ENCODE assay signal across 35 cellular contexts in genomic region chr1:55552636-55553035, GRCh38.
"Had no signal": no experiment of that assay in that cellular context is flagged by ENCODE, and none has a peak within 500 bp of the region (broad histone marks: within the 10 kb centered on the region; RNA-seq: fewer than 3 reads in every experiment).

No MANE protein-coding gene starts in this region.

- H3K27me3 ChIP-seq: MG63 had no signal

- H3K27ac ChIP-seq: KMS-11 had no signal

- DNase-seq: Karpas-422, Kasumi-1, MG63, MM.1S, MV-4-11, NCI-H1048, NCI-H1092, NCI-H1092 treated with DMSO at 0.1 percent for 48 hours, NCI-H1105, NCI-H1105 treated with DMSO at 0.1 percent for 48 hours, NCI-H1417, NCI-H1417 treated with DMSO at 0.1 percent for 48 hours, NCI-H1436, NCI-H1436 treated with DMSO at 0.1 percent for 48 hours, NCI-H146, NCI-H1694, NCI-H1694 treated with DMSO at 0.1 percent for 48 hours, NCI-H187, NCI-H187 treated with DMSO at 0.1 percent for 48 hours, NCI-H1930, NCI-H2029, NCI-H2029 treated with DMSO at 0.1 percent for 48 hours, NCI-H2081, NCI-H2081 treated with DMSO at 0.1 percent for 48 hours, NCI-H2107, NCI-H2171, NCI-H2171 treated with DMSO at 0.1 percent for 48 hours, NCI-H2227 treated with DMSO at 0.1 percent for 48 hours, NCI-H226, NCI-H345, NCI-H446, NCI-H446 treated with DMSO at 0.1 percent for 48 hours, NCI-H510A, NCI-H510A treated with DMSO at 0.1 percent for 48 hours had no signal

- H3K4me3 ChIP-seq: MG63 had no signal

- H3K9me3 ChIP-seq: MG63 had no signal

- H3K36me3 ChIP-seq: MG63 had no signal

- H3K9ac ChIP-seq: KMS-11 had no signal

- H3K4me2 ChIP-seq: KMS-11 had no signal
